17 cellular contexts compared by ENCODE assay signal in genomic region chr1:171545523-171545922, GRCh38.
DNase-seq lines count a peak whose midpoint lies in the region; ATAC-seq, FAIRE-seq and TF ChIP-seq lines count a peak whose summit lies in the region.
"Had no signal": no experiment of that assay in that cellular context is flagged by ENCODE, and none has a peak within 500 bp of the region (broad histone marks: within the 10 kb centered on the region; RNA-seq: fewer than 3 reads in every experiment).

No MANE protein-coding gene starts in this region.

- H3K27me3 Mint-ChIP-seq in T-helper 1 cell treated with Interleukin-12 subunit alpha and Interleukin-12 subunit beta and Interleukin-4 antibody, amounts not matched to agents 30 μg/mL and 1 μg/mL, for 36 hours (ENCODE audit: low read depth) = no peaks in the 10 kb centered on the region
- H3K27me3 Mint-ChIP-seq: CD4-positive, CD25-positive, alpha-beta regulatory T cell; IgD-negative memory B cell had no signal

- H3K9me3 Mint-ChIP-seq in T-helper 1 cell treated with Interleukin-12 subunit alpha and Interleukin-12 subunit beta and Interleukin-4 antibody, amounts not matched to agents 30 μg/mL and 1 μg/mL, for 36 hours = peaks cover 4% of the 10 kb centered on the region

- no peak for TF ChIP-seq EP300 in A549 (IDR thresholded peaks at IDR 0.05)

- WGBS in A549 (ENCODE audit: missing lambda C conversion rate) = 92% methylated on average over 1 of the region's 1 CpG

- peaks cover 88% of the 10 kb centered on the region for H3K36me3 ChIP-seq in neutrophil

- CTCF ChIA-PET in A549 (lab: Yijun Ruan, JAX) = interaction anchor here (1.0 kb wide), 1 partner anchor 15 kb away, joined by 3 read pairs; no protein-coding TSS in a partner anchor

- H3K36me3 Mint-ChIP-seq in T-helper 1 cell treated with Interleukin-12 subunit alpha and Interleukin-12 subunit beta and Interleukin-4 antibody, amounts not matched to agents 30 μg/mL and 1 μg/mL, for 36 hours (ENCODE audit: low read depth) = peaks cover 52% of the 10 kb centered on the region

- H3K27ac ChIP-seq in A549 = no peak overlapping the region
- H3K27ac ChIP-seq in neutrophil = peak overlapping the region; percentile 23
- H3K27ac ChIP-seq: 22Rv1; BLaER1 treated with 17β-estradiol and CSF1 and Interleukin-3, amounts not matched to agents 10 nM and 100 nM; GM23248 had no signal

- H3K9me3 ChIP-seq in A549 = no peaks in the 10 kb centered on the region
- no peaks in the 10 kb centered on the region for H3K9me3 ChIP-seq in neutrophil

- TF ChIP-seq POLR2A in A549 (IDR thresholded peaks at IDR 0.05; ENCODE audit: low read length) = no peak

- no peaks in the 10 kb centered on the region for H3K27me3 ChIP-seq in neutrophil
- H3K27me3 ChIP-seq: BLaER1 treated with 17β-estradiol and CSF1 and Interleukin-3, amounts not matched to agents 10 nM and 100 nM had no signal

- POLR2A ChIA-PET in A549 (lab: Yijun Ruan, JAX) = no interaction called here

- no peak overlapping the region for H3K4me2 ChIP-seq in A549
- H3K4me2 ChIP-seq: BLaER1 treated with 17β-estradiol and CSF1 and Interleukin-3, amounts not matched to agents 10 nM and 100 nM had no signal

- no peak for FAIRE-seq in A549 (lab: Jason Lieb, UNC)
- FAIRE-seq in TTC549 (lab: Jason Lieb, UNC) = peak; percentile 77
- FAIRE-seq: H54 had no signal

- TF ChIP-seq RAD21 in A549 (conservative IDR thresholded peaks at IDR 0.05 in 1 of 2, IDR thresholded peaks at IDR 0.05 in 1 of 2) = no peak

- ATAC-seq in A549 (no peak), HG03565 (IDR thresholded peaks at IDR 0.05; ENCODE audit: unreplicated experiment) (no peak)
- ATAC-seq: HCT116 had no signal

- peak overlapping the region; percentile 45 for H3K27ac Mint-ChIP-seq in T-helper 1 cell treated with Interleukin-12 subunit alpha and Interleukin-12 subunit beta and Interleukin-4 antibody, amounts not matched to agents 30 μg/mL and 1 μg/mL, for 36 hours
- H3K27ac Mint-ChIP-seq: CD4-positive, CD25-positive, alpha-beta regulatory T cell; IgD-negative memory B cell had no signal

- H3K4me3 ChIP-seq in A549 (no peak overlapping the region), neutrophil (ENCODE audit: low read depth in 1 of 2, low read length in 1 of 2) (no peak overlapping the region)
- H3K4me3 ChIP-seq: BLaER1 treated with 17β-estradiol and CSF1 and Interleukin-3, amounts not matched to agents 10 nM and 100 nM; GM23248 had no signal

- DNase-seq in T-helper 1 cell (no peak), A549 (ENCODE audit: low read depth in 1 of 2, low spot score in 1 of 2) (no peak), amygdala (lab: John Stamatoyannopoulos, UW) (no peak)
- DNase-seq: AML-193; Calu3; CD4-positive, CD25-positive, alpha-beta regulatory T cell; DMS 273 treated with DMSO at 0.1 percent for 48 hours; GM23248 had no signal

- H3K4me1 Mint-ChIP-seq in T-helper 1 cell treated with Interleukin-12 subunit alpha and Interleukin-12 subunit beta and Interleukin-4 antibody, amounts not matched to agents 30 μg/mL and 1 μg/mL, for 36 hours (ENCODE audit: low read depth) = peaks cover 11% of the 10 kb centered on the region
- H3K4me1 Mint-ChIP-seq: IgD-negative memory B cell had no signal

- no peak overlapping the region for H3K4me3 Mint-ChIP-seq in T-helper 1 cell treated with Interleukin-12 subunit alpha and Interleukin-12 subunit beta and Interleukin-4 antibody, amounts not matched to agents 30 μg/mL and 1 μg/mL, for 36 hours
- H3K4me3 Mint-ChIP-seq: CD4-positive, CD25-positive, alpha-beta regulatory T cell; IgD-negative memory B cell had no signal

- H3K4me1 ChIP-seq in A549 (no peaks in the 10 kb centered on the region), neutrophil (ENCODE audit: control insufficient read depth in 1 of 2, insufficient read depth in 1 of 2, low read depth in 1 of 2, low read length in 1 of 2) (no peaks in the 10 kb centered on the region)
- H3K4me1 ChIP-seq: BLaER1 treated with 17β-estradiol and CSF1 and Interleukin-3, amounts not matched to agents 10 nM and 100 nM had no signal

- TF ChIP-seq CTCF in A549 (IDR thresholded peaks at IDR 0.05) (no peak), neutrophil (IDR thresholded peaks at IDR 0.05) (no peak)

TF ChIP-seq in A549, 52 proteins besides CTCF, POLR2A, EP300 and RAD21:
- TF ChIP-seq EHMT2 (IDR thresholded peaks at IDR 0.05; ENCODE audit: low read depth) (no peak), JUN (IDR thresholded peaks at IDR 0.05) (no peak), SREBF2 (IDR thresholded peaks at IDR 0.05) (no peak), ZC3H11A (IDR thresholded peaks at IDR 0.05) (peak; percentile 13; the same call in 1 of the 2 replicates), PBX3 (IDR thresholded peaks at IDR 0.05) (no peak), GATA3 (IDR thresholded peaks at IDR 0.05; ENCODE audit: borderline replicate concordance) (no peak)
- TF ChIP-seq, protein P1, sequence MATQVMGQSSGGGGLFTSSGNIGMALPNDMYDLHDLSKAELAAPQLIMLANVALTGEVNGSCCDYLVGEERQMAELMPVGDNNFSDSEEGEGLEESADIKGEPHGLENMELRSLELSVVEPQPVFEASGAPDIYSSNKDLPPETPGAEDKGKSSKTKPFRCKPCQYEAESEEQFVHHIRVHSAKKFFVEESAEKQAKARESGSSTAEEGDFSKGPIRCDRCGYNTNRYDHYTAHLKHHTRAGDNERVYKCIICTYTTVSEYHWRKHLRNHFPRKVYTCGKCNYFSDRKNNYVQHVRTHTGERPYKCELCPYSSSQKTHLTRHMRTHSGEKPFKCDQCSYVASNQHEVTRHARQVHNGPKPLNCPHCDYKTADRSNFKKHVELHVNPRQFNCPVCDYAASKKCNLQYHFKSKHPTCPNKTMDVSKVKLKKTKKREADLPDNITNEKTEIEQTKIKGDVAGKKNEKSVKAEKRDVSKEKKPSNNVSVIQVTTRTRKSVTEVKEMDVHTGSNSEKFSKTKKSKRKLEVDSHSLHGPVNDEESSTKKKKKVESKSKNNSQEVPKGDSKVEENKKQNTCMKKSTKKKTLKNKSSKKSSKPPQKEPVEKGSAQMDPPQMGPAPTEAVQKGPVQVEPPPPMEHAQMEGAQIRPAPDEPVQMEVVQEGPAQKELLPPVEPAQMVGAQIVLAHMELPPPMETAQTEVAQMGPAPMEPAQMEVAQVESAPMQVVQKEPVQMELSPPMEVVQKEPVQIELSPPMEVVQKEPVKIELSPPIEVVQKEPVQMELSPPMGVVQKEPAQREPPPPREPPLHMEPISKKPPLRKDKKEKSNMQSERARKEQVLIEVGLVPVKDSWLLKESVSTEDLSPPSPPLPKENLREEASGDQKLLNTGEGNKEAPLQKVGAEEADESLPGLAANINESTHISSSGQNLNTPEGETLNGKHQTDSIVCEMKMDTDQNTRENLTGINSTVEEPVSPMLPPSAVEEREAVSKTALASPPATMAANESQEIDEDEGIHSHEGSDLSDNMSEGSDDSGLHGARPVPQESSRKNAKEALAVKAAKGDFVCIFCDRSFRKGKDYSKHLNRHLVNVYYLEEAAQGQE (IDR thresholded peaks at IDR 0.05) = no peak
